Comparison of ENCODE assay signal across 32 cellular contexts in the genomic region with DNA sequence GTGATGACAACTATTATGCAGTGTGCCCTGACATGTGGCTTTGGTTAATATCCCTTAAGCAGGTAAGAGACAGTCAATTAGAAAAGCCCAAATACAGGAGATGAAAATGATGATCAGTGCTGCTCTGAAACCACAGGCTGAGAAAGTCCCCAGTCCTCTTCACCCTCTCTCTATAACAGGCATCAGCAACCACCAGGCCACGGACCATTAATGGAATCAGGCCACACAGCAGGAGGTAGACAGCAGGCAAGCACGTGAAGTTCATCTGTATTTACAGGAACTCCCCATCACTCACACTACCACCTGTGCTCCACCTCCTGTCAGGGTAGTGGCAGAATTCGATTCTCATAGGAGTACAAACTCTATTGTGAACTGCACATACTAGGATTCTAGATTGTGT.
"Had no signal": no experiment of that assay in that cellular context is flagged by ENCODE, and none has a peak within 500 bp of the region (broad histone marks: within the 10 kb centered on the region; RNA-seq: fewer than 3 reads in every experiment).

No MANE protein-coding gene starts in this region.

- DNase-seq: Karpas-422, Kasumi-1, MG63, MV-4-11, NCI-H1048, NCI-H1092, NCI-H1092 treated with DMSO at 0.1 percent for 48 hours, NCI-H1105, NCI-H1105 treated with DMSO at 0.1 percent for 48 hours, NCI-H1417, NCI-H1417 treated with DMSO at 0.1 percent for 48 hours, NCI-H1436, NCI-H1436 treated with DMSO at 0.1 percent for 48 hours, NCI-H146, NCI-H1694, NCI-H1694 treated with DMSO at 0.1 percent for 48 hours, NCI-H187, NCI-H187 treated with DMSO at 0.1 percent for 48 hours, NCI-H1930, NCI-H2029 treated with DMSO at 0.1 percent for 48 hours, NCI-H2081, NCI-H2081 treated with DMSO at 0.1 percent for 48 hours, NCI-H2107, NCI-H2227 treated with DMSO at 0.1 percent for 48 hours, NCI-H226, NCI-H345, NCI-H446, NCI-H446 treated with DMSO at 0.1 percent for 48 hours, NCI-H510A, NCI-H526, NCI-H526 treated with DMSO at 0.1 percent for 48 hours had no signal

- H3K4me3 ChIP-seq: MG63 had no signal

- H3K9ac ChIP-seq: KMS-11 had no signal

- H3K27ac ChIP-seq: KMS-11 had no signal

- H3K36me3 ChIP-seq: MG63 had no signal

- H3K27me3 ChIP-seq: MG63 had no signal

- H3K4me2 ChIP-seq: KMS-11 had no signal

- H3K9me3 ChIP-seq: MG63 had no signal
